8 cellular contexts compared by ENCODE assay signal in genomic region chr6:37221585-37222124, GRCh38. TPM values are rescaled to one million over a fixed set of nuclear protein-coding genes. Genes with fewer than 3 reads are reported as not detected.
DNase-seq lines count a peak whose midpoint lies in the region; ATAC-seq, FAIRE-seq and TF ChIP-seq lines count a peak whose summit lies in the region.

No MANE protein-coding gene starts in this region.

- no peak for DNase-seq in OCI-LY7 (ENCODE audit: low spot score)
- DNase-seq in sciatic nerve (ENCODE audit: low spot score): no peak
- no peak for DNase-seq in small intestine
- DNase-seq in NCI-H345 (lab: John Stamatoyannopoulos, UW): no peak

- FAIRE-seq in small intestine (lab: Jason Lieb, UNC): no peak

- CTCF ChIA-PET in OCI-LY7 (lab: Charles Lee; ENCODE audit: unreplicated experiment): no interaction called here

- H3K4me2 ChIP-seq in OCI-LY7 (ENCODE audit: low read length): peak overlapping the region; percentile 84

- H3K4me1 ChIP-seq in OCI-LY7 (ENCODE audit: insufficient read depth, low read length, poor library complexity, severe bottlenecking) (peaks cover 8% of the 10 kb centered on the region), esophagus (ENCODE audit: control insufficient read depth in 2 of 2, insufficient read depth in 2 of 2, low read length in 1 of 2) (peaks cover 0 to 5% of the 10 kb centered on the region in 2 donors), small intestine (ENCODE audit: control insufficient read depth in 2 of 2, insufficient read depth in 1 of 2, low read depth in 1 of 2, low read length in 1 of 2) (no peaks in the 10 kb centered on the region)

- no peaks in the 10 kb centered on the region for H3K79me2 ChIP-seq in OCI-LY7 (ENCODE audit: insufficient read depth, low read depth, low read length)

- no peaks in the 10 kb centered on the region for H3K9me2 ChIP-seq in OCI-LY7 (ENCODE audit: insufficient read depth, low read length)

- ATAC-seq in GM19397 (IDR thresholded peaks at IDR 0.05; ENCODE audit: unreplicated experiment) (peak; percentile 15), sciatic nerve (peak; percentile 48), HG03139 (IDR thresholded peaks at IDR 0.05; ENCODE audit: unreplicated experiment) (no peak), HG02973 (IDR thresholded peaks at IDR 0.05; ENCODE audit: unreplicated experiment) (no peak)

- H3K27ac ChIP-seq in OCI-LY7 (ENCODE audit: low read depth, low read length, poor library complexity, severe bottlenecking) (no peak overlapping the region), esophagus (ENCODE audit: low read depth in 2 of 2, low read length in 1 of 2) (peak overlapping the region in 1 of 2 donors; percentile 20), small intestine (ENCODE audit: low read depth in 1 of 2, low read length in 1 of 2) (no peak overlapping the region)

- WGBS in esophagus, 2 donors: 60% methylated on average over 6 of the region's 6 CpGs
- WGBS in small intestine, 3 donors: 57 to 60% (median 59%) methylated on average over 6 of the region's 6 CpGs

- BruUV-seq in OCI-LY7 (replicated peaks; lab: Mats Ljungman, UMichigan): no TSS peak

- no peaks in the 10 kb centered on the region for H3K36me3 ChIP-seq in OCI-LY7 (ENCODE audit: insufficient read depth, low read length)
- H3K36me3 ChIP-seq in esophagus (ENCODE audit: control insufficient read depth in 2 of 2, insufficient read depth in 2 of 2, low read length in 1 of 2): no peaks in the 10 kb centered on the region
- no peaks in the 10 kb centered on the region for H3K36me3 ChIP-seq in small intestine (ENCODE audit: control insufficient read depth in 2 of 2, insufficient read depth in 2 of 2, low read length in 2 of 2)

- H2AFZ ChIP-seq in OCI-LY7 (ENCODE audit: low read length): peak overlapping the region; percentile 92

- TF ChIP-seq CTCF in OCI-LY7 (conservative IDR thresholded peaks at IDR 0.05; ENCODE audit: low read length): no peak

- H3K27me3 ChIP-seq in esophagus (ENCODE audit: control insufficient read depth in 1 of 2, insufficient read depth in 2 of 2, low read length in 2 of 2) (no peaks in the 10 kb centered on the region), small intestine (ENCODE audit: control insufficient read depth in 2 of 2, insufficient read depth in 2 of 2, low read length in 2 of 2) (no peaks in the 10 kb centered on the region)

- no peaks in the 10 kb centered on the region for H4K20me1 ChIP-seq in OCI-LY7 (ENCODE audit: insufficient read depth, low read length)

- H3K4me3 ChIP-seq in OCI-LY7 (ENCODE audit: low read depth, low read length, poor library complexity, severe bottlenecking): peak overlapping the region; percentile 68
- H3K4me3 ChIP-seq in esophagus (ENCODE audit: low read depth in 1 of 2, low read length in 2 of 2): peak overlapping the region; percentile 49 to 61
- peak overlapping the region in 1 of 2 donors; percentile 57 for H3K4me3 ChIP-seq in small intestine (ENCODE audit: low read depth in 1 of 2, low read length in 2 of 2)

- no peaks in the 10 kb centered on the region for H3K9me3 ChIP-seq in OCI-LY7 (ENCODE audit: low read length)
- no peaks in the 10 kb centered on the region for H3K9me3 ChIP-seq in esophagus (ENCODE audit: control insufficient read depth in 2 of 2, insufficient read depth in 1 of 2, low read depth in 1 of 2, low read length in 1 of 2)
- no peaks in the 10 kb centered on the region for H3K9me3 ChIP-seq in small intestine (ENCODE audit: control insufficient read depth, low read depth)

- intact Hi-C loops in OCI-LY7 (cut with micrococcal nuclease; ENCODE audit: unreplicated experiment) (no loop called here), sciatic nerve (cut with DNase I) (no loop called here)

- POLR2A ChIA-PET in OCI-LY7 (lab: Charles Lee): interaction anchor here (0.6 to 1.1 kb wide), 3 partner anchors 9 to 29 kb away, joined by 3 to 5 read pairs (median 3); no protein-coding TSS in a partner anchor

RNA-seq across cellular contexts. Expression of gene TBC1D22B, which starts 35.9 kb away (rescaled TPM):
- 8.0 and 8.7 TPM in 2 replicates for total RNA-seq in OCI-LY7 (2014; rRNA removed; shearing (Covaris generic))
- 12.3 and 13.4 TPM in 2 replicates for total RNA-seq in OCI-LY7 (2022)
- polyA plus RNA-seq in esophagus: 1 to 10 TPM; 6.9 to 9.1 TPM
- 10.0 TPM for total RNA-seq in sciatic nerve
- polyA plus RNA-seq in small intestine: 10 to 100 TPM in 2 of 3 donors, 1 to 10 TPM in 1; 6.9 to 11.2 (median 10.3) TPM

RNA-seq across cellular contexts. Expression of gene TMEM217, which starts 36.3 kb away (rescaled TPM):
- total RNA-seq in OCI-LY7 (2014; rRNA removed; shearing (Covaris generic)): not detected in 2 replicates
- total RNA-seq in OCI-LY7 (2022) (0.34 TPM in 1 of 2 replicates, not detected in the other), sciatic nerve (1.6 TPM)
- polyA plus RNA-seq in esophagus (1 to 10 TPM; 2.6 to 5.4 TPM), small intestine (1 to 10 TPM in 1 of 3 donors, under 1 TPM in 2; 0.78 to 1.6 (median 0.89) TPM)

RNA-seq across cellular contexts. Expression of gene PIM1, which starts 51.7 kb away (rescaled TPM):
- 27.4 and 31.4 TPM in 2 replicates for total RNA-seq in OCI-LY7 (2014; rRNA removed; shearing (Covaris generic))
- total RNA-seq in OCI-LY7 (2022) (24.7 and 35.8 TPM in 2 replicates), sciatic nerve (50.9 TPM)
- polyA plus RNA-seq in esophagus (100 to 1,000 TPM; 174 to 178 TPM), small intestine (100 to 1,000 TPM in 1 of 3 donors, 10 to 100 TPM in 2; 26.0 to 118 (median 62.8) TPM)

Comparison
In these comparisons a context has a peak if more than half of its experiments do, and no peak if none do; other contexts are left out.
1. ATAC-seq: peak in GM19397 (single experiment) and sciatic nerve (single experiment); none in HG03139 (single experiment) and HG02973 (single experiment).